Comparison of ENCODE assay signal across 20 cellular contexts in the genomic region with DNA sequence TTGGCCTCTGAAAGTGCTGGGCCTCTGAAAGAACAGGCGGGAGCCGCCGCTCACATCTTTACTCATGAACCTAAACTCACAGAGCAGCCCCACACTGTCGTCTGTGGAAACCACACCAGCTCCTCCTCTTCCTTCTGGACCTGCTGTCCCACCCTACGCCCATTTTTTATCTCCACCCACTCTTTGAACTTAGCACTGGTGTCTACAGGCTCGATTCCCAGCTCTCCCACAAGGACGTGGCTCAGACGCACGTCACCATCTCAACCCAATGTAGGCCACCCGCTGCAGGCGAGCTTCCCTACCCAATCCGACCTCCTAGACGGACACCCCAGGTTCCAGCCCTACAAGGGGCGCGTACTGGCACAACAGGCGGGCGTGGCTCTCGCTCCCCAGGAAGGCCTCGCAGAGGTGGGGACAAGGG.
A peak's percentile ranks its signal among the peaks of the same experiment; 100 is the strongest.
DNase-seq lines count a peak whose midpoint lies in the region; ATAC-seq, FAIRE-seq and TF ChIP-seq lines count a peak whose summit lies in the region.
"Had no signal": no experiment of that assay in that cellular context is flagged by ENCODE, and none has a peak within 500 bp of the region (broad histone marks: within the 10 kb centered on the region; RNA-seq: fewer than 3 reads in every experiment).

No MANE protein-coding gene starts in this region.

- H3K27me3 Mint-ChIP-seq in activated T-helper 17 cell treated with anti-CD3 and anti-CD28 coated beads, Interleukin-2, amount 50 U/mL, for 72 hours = peaks cover 27% of the 10 kb centered on the region

- TF ChIP-seq POLR2A in IMR-90 (IDR thresholded peaks at IDR 0.05; ENCODE audit: low read depth, low read length) = no peak
- TF ChIP-seq POLR2A in prostate gland (IDR thresholded peaks at IDR 0.05) = no peak
- no peak for TF ChIP-seq POLR2A in H54 (IDR thresholded peaks at IDR 0.05; ENCODE audit: low read depth, low read length)

- peaks cover 15% of the 10 kb centered on the region for H3K9me3 ChIP-seq in AG04450 (ENCODE audit: control insufficient read depth, insufficient read depth, low read length)
- H3K9me3 ChIP-seq in IMR-90 (ENCODE audit: control insufficient read depth, insufficient read depth, low read length) = no peaks in the 10 kb centered on the region
- no peaks in the 10 kb centered on the region for H3K9me3 ChIP-seq in prostate gland
- H3K9me3 ChIP-seq: HAP-1 had no signal

- no peak overlapping the region for H2BK20ac ChIP-seq in IMR-90 (ENCODE audit: low read depth, low read length)

- no peak for TF ChIP-seq RAD21 in IMR-90 (IDR thresholded peaks at IDR 0.05; ENCODE audit: low read length)

- DNase-seq in AG04450 (ENCODE audit: low read depth, low spot score) (no peak), IMR-90 (no peak), fibroblast of villous mesenchyme (ENCODE audit: low read depth) (peak; percentile 68), prostate gland (ENCODE audit: low spot score) (no peak), SIG-M5 treated with dmso at 0.1 percent for 504 hours (lab: John Stamatoyannopoulos, UW; ENCODE audit: unreplicated experiment) (no peak), H54 (ENCODE audit: insufficient read length, low spot score) (no peak)
- DNase-seq: ACHN; activated naive CD4-positive, alpha-beta T cell treated with anti-CD3 and anti-CD28 coated beads, Interleukin-2, amount 50 U/mL, for 16 hours; cerebellar nuclear complex; DMS153; immature natural killer cell; NCI-H1417; NCI-H524 treated with DMSO at 0.1 percent for 48 hours; RPMI8226 had no signal

- H3K4me3 Mint-ChIP-seq in activated T-helper 17 cell treated with anti-CD3 and anti-CD28 coated beads, Interleukin-2, amount 50 U/mL, for 72 hours = no peak overlapping the region
- H3K4me3 Mint-ChIP-seq: immature natural killer cell; T-helper 2 cell treated with Interferon-gamma antibody and Interleukin-4, amounts not matched to agents 5 μg/mL and 100 μg/mL, for 36 hours had no signal

- peak overlapping the region; percentile 31 for H3K27ac ChIP-seq in AG04450 (ENCODE audit: low read depth, low read length)
- no peak overlapping the region for H3K27ac ChIP-seq in IMR-90 (ENCODE audit: insufficient read depth, low read length)
- H3K27ac ChIP-seq in prostate gland = peak overlapping the region; percentile 45 to 55

- no peak overlapping the region for H2BK15ac ChIP-seq in IMR-90 (ENCODE audit: low read depth, low read length)

- peak overlapping the region; percentile 61 for H2AK9ac ChIP-seq in IMR-90 (replicated peaks; ENCODE audit: low read depth, low read length, poor library complexity)

- H3K56ac ChIP-seq in IMR-90 (ENCODE audit: extremely low read depth, insufficient read depth, low read length) = no peak overlapping the region

- no peaks in the 10 kb centered on the region for H3K27me3 ChIP-seq in AG04450 (ENCODE audit: control insufficient read depth, insufficient read depth, low read length)
- H3K27me3 ChIP-seq in IMR-90 (ENCODE audit: control insufficient read depth, insufficient read depth, low read length) = no peaks in the 10 kb centered on the region
- no peaks in the 10 kb centered on the region for H3K27me3 ChIP-seq in prostate gland (replicated peaks; ENCODE audit: insufficient read depth)
- H3K27me3 ChIP-seq: tibial nerve had no signal

- H4K91ac ChIP-seq in IMR-90 (ENCODE audit: insufficient read depth, low read depth, low read length) = no peak overlapping the region

- 95% methylated on average over 12 of the region's 19 CpGs; no CpG with 5 or more reads in 1 of the 2 experiments for WGBS in IMR-90 (ENCODE audit: extremely low coverage in 2 of 2, insufficient read length in 1 of 2), 2 experiments
- 78% methylated on average over 19 of the region's 19 CpGs for WGBS in prostate gland

- H3K23ac ChIP-seq in IMR-90 (ENCODE audit: low read depth, low read length) = no peak overlapping the region

- BruUV-seq in IMR-90 (replicated peaks; lab: Mats Ljungman, UMichigan) = TSS peak; percentile 0

- intact Hi-C loops in IMR-90 (cut with micrococcal nuclease) (no loop called here), prostate gland (cut with DNase I) (no loop called here)

- no peak overlapping the region; the same call in 1 of the 2 replicates for H3K14ac ChIP-seq in IMR-90 (replicated peaks; ENCODE audit: low read depth, low read length)

- no peaks in the 10 kb centered on the region for H3K36me3 Mint-ChIP-seq in activated T-helper 17 cell treated with anti-CD3 and anti-CD28 coated beads, Interleukin-2, amount 50 U/mL, for 72 hours (ENCODE audit: low read depth)
- H3K36me3 Mint-ChIP-seq: immature natural killer cell had no signal

- H3K27ac Mint-ChIP-seq in activated T-helper 17 cell treated with anti-CD3 and anti-CD28 coated beads, Interleukin-2, amount 50 U/mL, for 72 hours = no peak overlapping the region
- H3K27ac Mint-ChIP-seq: immature natural killer cell; T-helper 2 cell treated with Interferon-gamma antibody and Interleukin-4, amounts not matched to agents 5 μg/mL and 100 μg/mL, for 36 hours had no signal

- peaks cover 15% of the 10 kb centered on the region for H3K9me1 ChIP-seq in IMR-90 (ENCODE audit: insufficient read depth, low read length)

- H2AFZ ChIP-seq in IMR-90 (replicated peaks; ENCODE audit: low read length, poor library complexity) = peak overlapping the region; percentile 41

- H3K4me2 ChIP-seq in IMR-90 (ENCODE audit: low read depth, low read length) = no peak overlapping the region

- no peak overlapping the region for H2AK5ac ChIP-seq in IMR-90 (ENCODE audit: low read depth, low read length)

- H4K5ac ChIP-seq in IMR-90 (ENCODE audit: low read depth, low read length) = no peak overlapping the region

- CTCF ChIA-PET in AG04450 (lab: Charles Lee) (interaction anchor here (1.5 kb wide), 1 partner anchor 64 kb away, joined by 4 read pairs; no protein-coding TSS in a partner anchor), IMR-90 (lab: Yijun Ruan, JAX) (no interaction called here)

- peaks cover 64% of the 10 kb centered on the region for H4K20me1 ChIP-seq in IMR-90 (ENCODE audit: insufficient read depth, low read length)

- peaks cover 7% of the 10 kb centered on the region for H3K4me1 ChIP-seq in IMR-90 (ENCODE audit: control insufficient read depth, insufficient read depth, low read length)
- H3K4me1 ChIP-seq in prostate gland (replicated peaks) = peaks cover 4% of the 10 kb centered on the region

- no peak overlapping the region for H3K9ac ChIP-seq in IMR-90 (ENCODE audit: low read depth, low read length)

- dilution Hi-C loops in IMR-90 (cut with HindIII; ENCODE audit: low sequenced_read_pairs, unreplicated experiment) = no loop called here

- POLR2A ChIA-PET in AG04450 (lab: Yijun Ruan, JAX) (interaction anchor here (0.8 kb wide), 1 partner anchor 14 kb away, joined by 3 read pairs; no protein-coding TSS in a partner anchor), IMR-90 (lab: Charles Lee; ENCODE audit: unreplicated experiment) (no interaction called here)

- no peaks in the 10 kb centered on the region for H3K4me1 Mint-ChIP-seq in activated T-helper 17 cell treated with anti-CD3 and anti-CD28 coated beads, Interleukin-2, amount 50 U/mL, for 72 hours
- H3K4me1 Mint-ChIP-seq: immature natural killer cell had no signal

- H3K36me3 ChIP-seq in IMR-90 (ENCODE audit: control insufficient read depth, insufficient read depth, low read length) = peaks cover 23% of the 10 kb centered on the region
- no peaks in the 10 kb centered on the region for H3K36me3 ChIP-seq in prostate gland
- H3K36me3 ChIP-seq: tibial nerve had no signal

- H3K4me3 ChIP-seq in AG04450 (ENCODE audit: low read depth, low read length) (no peak overlapping the region), IMR-90 (ENCODE audit: insufficient read depth, low read depth, low read length) (no peak overlapping the region), fibroblast of villous mesenchyme (ENCODE audit: low read depth, low read length) (no peak overlapping the region), prostate gland (no peak overlapping the region)
- H3K4me3 ChIP-seq: HAP-1, tibial nerve had no signal

- no peak for ATAC-seq in IMR-90 (ENCODE audit: low read depth)
- ATAC-seq in activated T-helper 17 cell treated with anti-CD3 and anti-CD28 coated beads, Interleukin-2, amount 50 U/mL, for 72 hours (replicated peaks) = no peak
- no peak for ATAC-seq in GM19324 (IDR thresholded peaks at IDR 0.05; ENCODE audit: low FRiP score, unreplicated experiment)

- no peak for FAIRE-seq in H54 (lab: Jason Lieb, UNC)
- FAIRE-seq: GM12891 had no signal

- H3K18ac ChIP-seq in IMR-90 (ENCODE audit: low read depth, low read length) = no peak overlapping the region

- no peak overlapping the region for H2BK5ac ChIP-seq in IMR-90 (ENCODE audit: low read depth, low read length, poor library complexity, severe bottlenecking)

- TF ChIP-seq CTCF in AG04450 (IDR thresholded peaks at IDR 0.05; ENCODE audit: low read depth, low read length) (no peak), IMR-90 (conservative IDR thresholded peaks at IDR 0.05; ENCODE audit: low read depth, low read length) (no peak), fibroblast of villous mesenchyme (IDR thresholded peaks at IDR 0.05; ENCODE audit: insufficient read depth, low read depth, low read length) (no peak), prostate gland (IDR thresholded peaks at IDR 0.05) (no peak)

- peaks cover 45 to 69% of the 10 kb centered on the region in 2 experiments for H3K79me1 ChIP-seq in IMR-90 (ENCODE audit: low read depth in 1 of 2, low read length in 2 of 2)

- no peak overlapping the region for H2BK120ac ChIP-seq in IMR-90 (ENCODE audit: low read depth, low read length)

- H3K4ac ChIP-seq in IMR-90 (ENCODE audit: low read depth, low read length) = no peak overlapping the region

- in situ Hi-C loops in IMR-90 (cut with MboI; ENCODE audit: low sequenced_read_pairs) = no loop called here

- no peak overlapping the region for H4K8ac ChIP-seq in IMR-90 (ENCODE audit: low read depth in 2 of 2, low read length in 2 of 2)

- no peaks in the 10 kb centered on the region for H3K9me3 Mint-ChIP-seq in activated T-helper 17 cell treated with anti-CD3 and anti-CD28 coated beads, Interleukin-2, amount 50 U/mL, for 72 hours
- H3K9me3 Mint-ChIP-seq: immature natural killer cell; T-helper 2 cell treated with Interferon-gamma antibody and Interleukin-4, amounts not matched to agents 5 μg/mL and 100 μg/mL, for 36 hours had no signal

TF ChIP-seq in IMR-90, 13 proteins besides CTCF, POLR2A, EP300 and RAD21 (continues in another document):
- TF ChIP-seq, protein P1, sequence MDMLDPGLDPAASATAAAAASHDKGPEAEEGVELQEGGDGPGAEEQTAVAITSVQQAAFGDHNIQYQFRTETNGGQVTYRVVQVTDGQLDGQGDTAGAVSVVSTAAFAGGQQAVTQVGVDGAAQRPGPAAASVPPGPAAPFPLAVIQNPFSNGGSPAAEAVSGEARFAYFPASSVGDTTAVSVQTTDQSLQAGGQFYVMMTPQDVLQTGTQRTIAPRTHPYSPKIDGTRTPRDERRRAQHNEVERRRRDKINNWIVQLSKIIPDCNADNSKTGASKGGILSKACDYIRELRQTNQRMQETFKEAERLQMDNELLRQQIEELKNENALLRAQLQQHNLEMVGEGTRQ (IDR thresholded peaks at IDR 0.05; ENCODE audit: low read depth, low read length) = no peak
- no peak for TF ChIP-seq MXI1 (IDR thresholded peaks at IDR 0.05; ENCODE audit: borderline replicate concordance, low read depth, low read length)
- TF ChIP-seq NFE2L2 (IDR thresholded peaks at IDR 0.05; ENCODE audit: low read depth, low read length) = no peak
